ENCODE assay signal across 28 cellular contexts in the genomic region with DNA sequence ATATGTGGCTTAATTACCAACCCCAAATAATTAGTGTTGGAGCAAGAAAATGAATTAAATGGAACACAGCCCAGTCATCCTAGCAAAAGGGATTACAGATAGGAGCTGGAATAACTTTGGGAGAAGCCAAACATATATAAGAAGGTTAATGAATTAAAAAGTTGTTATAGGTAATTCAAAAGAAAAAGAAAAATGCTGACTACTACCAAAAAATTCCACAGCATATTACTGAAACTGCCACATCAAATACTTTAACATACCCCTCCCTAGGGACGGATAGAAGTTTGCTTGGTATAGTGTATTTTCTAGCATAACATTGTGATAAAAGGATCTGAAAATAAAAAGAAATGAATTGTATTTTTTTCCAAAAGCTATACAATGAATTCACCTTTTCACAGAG.
A peak's percentile ranks its signal among the peaks of the same experiment; 100 is the strongest.
DNase-seq lines count a peak whose midpoint lies in the region; ATAC-seq, FAIRE-seq and TF ChIP-seq lines count a peak whose summit lies in the region.
"Had no signal": no experiment of that assay in that cellular context is flagged by ENCODE, and none has a peak within 500 bp of the region (broad histone marks: within the 10 kb centered on the region; RNA-seq: fewer than 3 reads in every experiment).

No MANE protein-coding gene starts in this region.

- H4K20me1 ChIP-seq in HepG2 (ENCODE audit: insufficient read depth, low read length): no peaks in the 10 kb centered on the region
- no peaks in the 10 kb centered on the region for H4K20me1 ChIP-seq in astrocyte (ENCODE audit: insufficient read depth, low read length)

- H3K36me3 ChIP-seq in HepG2 (replicated peaks in 1 of 2; ENCODE audit: control insufficient read depth in 1 of 2, insufficient read depth in 2 of 2, low read length in 2 of 2) (no peaks in the 10 kb centered on the region), right lobe of liver (no peaks in the 10 kb centered on the region), astrocyte (ENCODE audit: insufficient read depth, low read length) (no peaks in the 10 kb centered on the region), kidney (ENCODE audit: control insufficient read depth in 1 of 2, insufficient read depth in 2 of 2, low read length in 2 of 2) (no peaks in the 10 kb centered on the region)
- H3K36me3 ChIP-seq: BE2C, BLaER1 had no signal

- no peak overlapping the region for H3K27ac Mint-ChIP-seq in astrocyte (ENCODE audit: unreplicated experiment)
- H3K27ac Mint-ChIP-seq in T-cell: no peak overlapping the region
- H3K27ac Mint-ChIP-seq: CD14-positive monocyte; CD4-positive, alpha-beta memory T cell; CD4-positive, CD25-positive, alpha-beta regulatory T cell; CD8-positive, alpha-beta memory T cell had no signal

- TF ChIP-seq CTCF in HepG2 (CRISPR knock-in tag; IDR thresholded peaks at IDR 0.05) (no peak), right lobe of liver (IDR thresholded peaks at IDR 0.05) (no peak), astrocyte (IDR thresholded peaks at IDR 0.05; ENCODE audit: insufficient read depth, low read depth, low read length) (no peak), kidney (IDR thresholded peaks at IDR 0.05; ENCODE audit: borderline replicate concordance, extremely low read depth, insufficient read depth) (no peak)

- intact Hi-C loops in HepG2 (cut with micrococcal nuclease; ENCODE audit: unreplicated experiment) (loop anchor here (5.0 kb wide), 1 partner anchor 226 kb away; no protein-coding TSS in a partner anchor), right lobe of liver (cut with DNase I) (no loop called here), kidney (cut with DNase I) (no loop called here)

- H3K36me3 Mint-ChIP-seq in astrocyte (ENCODE audit: low read depth, unreplicated experiment) (no peaks in the 10 kb centered on the region), T-cell (peaks cover 8% of the 10 kb centered on the region)
- H3K36me3 Mint-ChIP-seq: CD4-positive, alpha-beta memory T cell; CD4-positive, CD25-positive, alpha-beta regulatory T cell had no signal

- H3K9ac ChIP-seq in HepG2 (ENCODE audit: insufficient read depth, low read depth, low read length): no peak overlapping the region
- no peak overlapping the region for H3K9ac ChIP-seq in astrocyte (ENCODE audit: low read length)
- H3K9ac ChIP-seq in kidney (ENCODE audit: low read length in 2 of 2): no peak overlapping the region
- H3K9ac ChIP-seq: BLaER1 had no signal

- H3K79me2 ChIP-seq in HepG2 (ENCODE audit: insufficient read depth, low read length) (no peaks in the 10 kb centered on the region), astrocyte (ENCODE audit: insufficient read depth, low read length) (no peaks in the 10 kb centered on the region)

- 88% methylated on average over 1 of the region's 1 CpG for WGBS in HepG2 (ENCODE audit: low lambda C conversion rate)
- 60% methylated on average over 1 of the region's 1 CpG for WGBS in right lobe of liver (ENCODE audit: insufficient coverage, low coverage, low lambda C conversion rate, missing lambda C conversion rate)

- in situ Hi-C loops in HepG2 (cut with HindIII; ENCODE audit: extremely low pct_ligation_motif_present, low pct_unique_long_range_greater_than_20kb): no loop called here

- H3K4me3 ChIP-seq in HepG2 (replicated peaks in 1 of 3; ENCODE audit: insufficient read depth in 1 of 3, low read depth in 2 of 3, low read length in 3 of 3) (no peak overlapping the region), right lobe of liver (no peak overlapping the region), astrocyte (ENCODE audit: insufficient read depth, low read depth, low read length) (no peak overlapping the region), kidney (ENCODE audit: low read length in 2 of 2) (no peak overlapping the region)
- H3K4me3 ChIP-seq: BLaER1, GM12878 had no signal

- CTCF ChIA-PET in HepG2 (lab: Yijun Ruan, JAX; ENCODE audit: low intra/inter-chr PET ratio, low total read pairs) (no interaction called here), T-cell (lab: Charles Lee) (no interaction called here)

- H3K9me3 ChIP-seq in HepG2 (ENCODE audit: low read length) (no peaks in the 10 kb centered on the region), right lobe of liver (no peaks in the 10 kb centered on the region), astrocyte (ENCODE audit: insufficient read depth, low read depth, low read length) (no peaks in the 10 kb centered on the region), kidney (ENCODE audit: control insufficient read depth in 1 of 2, low read length in 2 of 2) (no peaks in the 10 kb centered on the region)
- H3K9me3 ChIP-seq: BE2C, BLaER1 had no signal

- no peaks in the 10 kb centered on the region for H3K27me3 Mint-ChIP-seq in astrocyte (ENCODE audit: low read depth, unreplicated experiment)
- peaks cover 0 to 12% of the 10 kb centered on the region in 2 donors for H3K27me3 Mint-ChIP-seq in T-cell
- H3K27me3 Mint-ChIP-seq: CD4-positive, alpha-beta memory T cell; CD4-positive, CD25-positive, alpha-beta regulatory T cell; CD8-positive, alpha-beta memory T cell had no signal

- H3K4me1 Mint-ChIP-seq in astrocyte (ENCODE audit: low read depth, unreplicated experiment) (peaks cover 1% of the 10 kb centered on the region), T-cell (no peaks in the 10 kb centered on the region)
- H3K4me1 Mint-ChIP-seq: CD14-positive monocyte; CD8-positive, alpha-beta memory T cell had no signal

- POLR2A ChIA-PET in HepG2 (lab: Yijun Ruan, JAX): no interaction called here
- POLR2A ChIA-PET in T-cell (lab: Charles Lee): no interaction called here

- no peak for TF ChIP-seq EP300 in HepG2 (IDR thresholded peaks at IDR 0.05; ENCODE audit: low read depth in 2 of 2, low read length in 2 of 2)
- TF ChIP-seq EP300 in HepG2 (CRISPR knock-in tag; IDR thresholded peaks at IDR 0.05; ENCODE audit: borderline replicate concordance): no peak

- H3K27me3 ChIP-seq in HepG2 (ENCODE audit: control insufficient read depth in 1 of 2, insufficient read depth in 2 of 2, low read length in 2 of 2) (no peaks in the 10 kb centered on the region), right lobe of liver (no peaks in the 10 kb centered on the region), astrocyte (ENCODE audit: insufficient read depth, low read length) (no peaks in the 10 kb centered on the region)
- H3K27me3 ChIP-seq: BE2C had no signal

- H3K9me3 Mint-ChIP-seq in astrocyte (ENCODE audit: unreplicated experiment) (no peaks in the 10 kb centered on the region), T-cell (no peaks in the 10 kb centered on the region)
- H3K9me3 Mint-ChIP-seq: CD14-positive monocyte; CD4-positive, alpha-beta memory T cell; CD4-positive, CD25-positive, alpha-beta regulatory T cell; CD8-positive, alpha-beta memory T cell had no signal

- no TSS peak for BruUV-seq in HepG2 (replicated peaks; lab: Mats Ljungman, UMichigan)

- no peak for ATAC-seq in HepG2
- ATAC-seq in right lobe of liver: no peak
- ATAC-seq in T-cell (replicated peaks in 1 of 4): no peak
- no peak for ATAC-seq in GM21381 (IDR thresholded peaks at IDR 0.05; ENCODE audit: unreplicated experiment)
- ATAC-seq: GM12878 had no signal

- no peak for FAIRE-seq in HepG2 (lab: Jason Lieb, UNC)
- FAIRE-seq in astrocyte (lab: Jason Lieb, UNC): peak; percentile 39
- FAIRE-seq in kidney (lab: Jason Lieb, UNC): peak; percentile 3
- FAIRE-seq: GM12878, GM12892, GM18507 had no signal

- no peak overlapping the region for H3K4me3 Mint-ChIP-seq in astrocyte (ENCODE audit: unreplicated experiment)
- no peak overlapping the region for H3K4me3 Mint-ChIP-seq in T-cell
- H3K4me3 Mint-ChIP-seq: CD14-positive monocyte; CD4-positive, alpha-beta memory T cell; CD4-positive, CD25-positive, alpha-beta regulatory T cell; CD8-positive, alpha-beta memory T cell had no signal

- H2AFZ ChIP-seq in HepG2 (ENCODE audit: low read length) (no peak overlapping the region), astrocyte (ENCODE audit: low read depth, low read length) (no peak overlapping the region)

- TF ChIP-seq RAD21 in HepG2 (CRISPR knock-in tag; IDR thresholded peaks at IDR 0.05): no peak

- H3K27ac ChIP-seq in HepG2 (ENCODE audit: extremely low read length, insufficient read depth, low read length) (no peak overlapping the region), right lobe of liver (no peak overlapping the region), astrocyte (ENCODE audit: low read depth, low read length) (no peak overlapping the region), kidney (ENCODE audit: low read depth in 2 of 2, low read length in 2 of 2) (no peak overlapping the region)
- H3K27ac ChIP-seq: 22Rv1, BLaER1 had no signal

- H3K4me2 ChIP-seq in HepG2 (ENCODE audit: low read depth, low read length): no peak overlapping the region
- no peak overlapping the region for H3K4me2 ChIP-seq in astrocyte (ENCODE audit: low read length)
- H3K4me2 ChIP-seq: BLaER1 had no signal

- TF ChIP-seq POLR2A in HepG2 (IDR thresholded peaks at IDR 0.05; ENCODE audit: insufficient read depth in 1 of 2, low read depth in 2 of 2, low read length in 2 of 2) (no peak), right lobe of liver (IDR thresholded peaks at IDR 0.05) (no peak)

- H3K4me1 ChIP-seq in HepG2 (ENCODE audit: insufficient read depth, low read length) (no peaks in the 10 kb centered on the region; the same call in 1 of the 2 replicates), right lobe of liver (no peaks in the 10 kb centered on the region), astrocyte (ENCODE audit: insufficient read depth, low read length) (no peaks in the 10 kb centered on the region), kidney (ENCODE audit: control insufficient read depth in 1 of 2, insufficient read depth in 1 of 2, low read depth in 1 of 2, low read length in 2 of 2) (no peaks in the 10 kb centered on the region)
- H3K4me1 ChIP-seq: BE2C, BLaER1 had no signal

- DNase-seq in HepG2 (ENCODE audit: low spot score) (no peak), right lobe of liver (no peak), NCI-H82 (lab: John Stamatoyannopoulos, UW) (peak; percentile 21), astrocyte (ENCODE audit: low read depth) (no peak), kidney (no peak), globus pallidus (ENCODE audit: low spot score) (no peak), T-cell (no peak)
- DNase-seq: ACHN; BE2C; C1 segment of cervical spinal cord; CD4-positive, alpha-beta memory T cell; CD4-positive, CD25-positive, alpha-beta regulatory T cell; CD8-positive, alpha-beta memory T cell; COR-L47; DMS 273 treated with DMSO at 0.1 percent for 48 hours; DMS153; DMS53; DMS79; DND-41; EL; GDM1 had no signal

TF ChIP-seq in HepG2, 621 proteins besides CTCF, POLR2A, EP300 and RAD21 (continues in another document):
- TF ChIP-seq ZNF891 (CRISPR knock-in tag; IDR thresholded peaks at IDR 0.05): no peak
- no peak for TF ChIP-seq ZNF558 (CRISPR knock-in tag; IDR thresholded peaks at IDR 0.05; ENCODE audit: borderline replicate concordance)
- peak; percentile 2 to 74; a peak in 2 of 4 replicates for TF ChIP-seq MAFK (conservative IDR thresholded peaks at IDR 0.05 in 1 of 2, IDR thresholded peaks at IDR 0.05 in 1 of 2; ENCODE audit: low read length in 2 of 2)
- no peak for TF ChIP-seq ZFP62 (CRISPR knock-in tag; IDR thresholded peaks at IDR 0.05)
- peak; percentile 57; the same call in 1 of the 2 replicates for TF ChIP-seq MAFF (IDR thresholded peaks at IDR 0.05; ENCODE audit: low read depth, low read length)
- no peak for TF ChIP-seq HCFC1 (IDR thresholded peaks at IDR 0.05; ENCODE audit: low read depth, low read length)
- no peak for TF ChIP-seq XBP1 (CRISPR knock-in tag; IDR thresholded peaks at IDR 0.05)
